11 cellular contexts compared by ENCODE assay signal in genomic region chr1:15963968-15964648, GRCh38. TPM values are rescaled to one million over a fixed set of nuclear protein-coding genes. Genes with fewer than 3 reads are reported as not detected.
DNase-seq lines count a peak whose midpoint lies in the region; ATAC-seq, FAIRE-seq and TF ChIP-seq lines count a peak whose summit lies in the region.
"Had no signal": no experiment of that assay in that cellular context is flagged by ENCODE, and none has a peak within 500 bp of the region (broad histone marks: within the 10 kb centered on the region; RNA-seq: fewer than 3 reads in every experiment).

No MANE protein-coding gene starts in this region.

- peaks cover 72% of the 10 kb centered on the region for H3K79me2 ChIP-seq in osteoblast (ENCODE audit: insufficient read depth, low read length)

- H3K27ac Mint-ChIP-seq in activated naive CD8-positive, alpha-beta T cell: peak overlapping the region; percentile 99

- no peak for TF ChIP-seq POLR2A in GM12891 (IDR thresholded peaks at IDR 0.05; ENCODE audit: low read depth, low read length)

- H4K20me1 ChIP-seq in osteoblast (ENCODE audit: insufficient read depth, low read length): peaks cover 19% of the 10 kb centered on the region

- peak overlapping the region; percentile 14 for H3K27ac ChIP-seq in osteoblast (ENCODE audit: low read depth, low read length)

- H3K27me3 Mint-ChIP-seq in activated naive CD8-positive, alpha-beta T cell: no peaks in the 10 kb centered on the region

- no peaks in the 10 kb centered on the region for H3K9me3 ChIP-seq in osteoblast (ENCODE audit: low read depth, low read length)

- no peak overlapping the region for H3K4me3 ChIP-seq in osteoblast (ENCODE audit: insufficient read depth, low read length)
- H3K4me3 ChIP-seq: HAP-1 had no signal

- no peak for TF ChIP-seq CTCF in osteoblast (IDR thresholded peaks at IDR 0.05; ENCODE audit: extremely low read depth, low read depth, low read length)

- H3K4me1 ChIP-seq in osteoblast (ENCODE audit: insufficient read depth, low read length): peaks cover 31% of the 10 kb centered on the region
- H3K4me1 ChIP-seq: HAP-1 had no signal

- no peaks in the 10 kb centered on the region for H3K27me3 ChIP-seq in osteoblast (ENCODE audit: insufficient read depth, low read length)

- H3K36me3 ChIP-seq in osteoblast (ENCODE audit: insufficient read depth, low read length): peaks cover 8% of the 10 kb centered on the region

- FAIRE-seq in GM12891 (lab: Jason Lieb, UNC): peak; percentile 31

- H3K36me3 Mint-ChIP-seq in activated naive CD8-positive, alpha-beta T cell: peaks cover 3% of the 10 kb centered on the region

- ATAC-seq in HG02852 (IDR thresholded peaks at IDR 0.05; ENCODE audit: unreplicated experiment) (peak; percentile 37), GM19463 (IDR thresholded peaks at IDR 0.05; ENCODE audit: unreplicated experiment) (no peak)

- peak overlapping the region; percentile 86 for H3K4me3 Mint-ChIP-seq in activated naive CD8-positive, alpha-beta T cell

- DNase-seq in GM12891 (ENCODE audit: insufficient read length, low spot score) (no peak), osteoblast (ENCODE audit: insufficient read length, low spot score, missing footprints) (no peak), GM19238 (ENCODE audit: insufficient read length, low spot score) (no peak), C1 segment of cervical spinal cord (lab: John Stamatoyannopoulos, UW) (no peak)
- DNase-seq: islet precursor cell, NCI-H748 treated with DMSO at 0.1 percent for 48 hours had no signal

- peaks cover 83% of the 10 kb centered on the region for H3K4me1 Mint-ChIP-seq in activated naive CD8-positive, alpha-beta T cell (ENCODE audit: low read depth)

- no peak overlapping the region for H3K4me2 ChIP-seq in osteoblast (ENCODE audit: insufficient read depth, low read length)

- H3K9me3 Mint-ChIP-seq in activated naive CD8-positive, alpha-beta T cell (ENCODE audit: low read depth): no peaks in the 10 kb centered on the region

- H2AFZ ChIP-seq in osteoblast (ENCODE audit: low read length): no peak overlapping the region

TF ChIP-seq in GM12891, 5 proteins besides CTCF, POLR2A, EP300 and RAD21:
- TF ChIP-seq SPI1 (IDR thresholded peaks at IDR 0.05; ENCODE audit: low read depth, low read length) (peak; percentile 62), PAX5 (IDR thresholded peaks at IDR 0.05; ENCODE audit: insufficient read depth, low read length, severe bottlenecking) (no peak)

RNA-seq across cellular contexts. Expression of gene ZBTB17, which starts 11.8 kb away (rescaled TPM):
- 32.4 TPM for polyA plus RNA-seq in GM12891 (2012; ENCODE audit: low read depth, missing spikeins)
- 25.0 and 29.7 TPM in 2 replicates for total RNA-seq in osteoblast

RNA-seq across cellular contexts. Expression of gene SRARP, which starts 39.9 kb away (rescaled TPM):
- 0.04 TPM for polyA plus RNA-seq in GM12891 (2012; ENCODE audit: low read depth, missing spikeins)
- not detected in 2 replicates for total RNA-seq in osteoblast
- total RNA-seq: renal cortical epithelial cell had no signal

RNA-seq across cellular contexts. Expression of gene HSPB7, which starts 53.7 kb away (rescaled TPM):
- 0.19 TPM for polyA plus RNA-seq in GM12891 (2012; ENCODE audit: low read depth, missing spikeins)
- total RNA-seq in osteoblast: 4.1 and 6.9 TPM in 2 replicates

RNA-seq across cellular contexts. Expression of gene CLCNKA, which starts 57.7 kb away (rescaled TPM):
- 0.40 TPM for polyA plus RNA-seq in GM12891 (2012; ENCODE audit: low read depth, missing spikeins)
- total RNA-seq in osteoblast: not detected in 2 replicates
